17 cellular contexts compared by ENCODE assay signal in the genomic region with DNA sequence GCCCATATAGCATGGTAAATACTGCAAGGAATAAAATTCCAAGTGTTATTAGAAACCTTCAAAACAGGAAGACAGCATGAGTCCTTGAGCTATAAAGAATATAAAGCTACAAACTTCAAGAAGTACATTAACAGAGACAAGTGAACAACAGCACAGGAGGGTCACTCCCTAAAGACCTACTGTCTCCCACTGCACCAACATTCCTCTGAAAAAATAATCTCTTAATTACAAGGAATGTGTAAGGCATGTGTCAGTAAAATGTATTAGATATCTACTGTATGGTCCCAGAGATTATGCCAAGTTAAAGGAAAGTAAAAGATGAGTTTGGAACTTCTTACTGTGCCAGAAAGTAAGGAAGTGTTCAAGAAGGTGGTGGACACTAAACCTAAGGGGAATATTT. TPM values are rescaled to one million over a fixed set of nuclear protein-coding genes. Genes with fewer than 3 reads are reported as not detected.
A peak's percentile ranks its signal among the peaks of the same experiment; 100 is the strongest.
DNase-seq lines count a peak whose midpoint lies in the region; ATAC-seq and TF ChIP-seq lines count a peak whose summit lies in the region.
"Had no signal": no experiment of that assay in that cellular context is flagged by ENCODE, and none has a peak within 500 bp of the region (broad histone marks: within the 10 kb centered on the region; RNA-seq: fewer than 3 reads in every experiment).

No MANE protein-coding gene starts in this region.

- H3K4me1 ChIP-seq in A673 (ENCODE audit: insufficient read depth, low read length, poor library complexity, severe bottlenecking) = peaks cover 3% of the 10 kb centered on the region
- H3K4me1 ChIP-seq in GM23338 (ENCODE audit: insufficient read depth) = no peaks in the 10 kb centered on the region
- H3K4me1 ChIP-seq: A549, Caco-2 had no signal

- no TSS peak for BruUV-seq in A673 (replicated peaks; lab: Mats Ljungman, UMichigan)

- ATAC-seq in GM23338 (no peak), memory B cell (ENCODE audit: low read depth) (no peak), HG03108 (IDR thresholded peaks at IDR 0.05; ENCODE audit: unreplicated experiment) (no peak), HG03095 (IDR thresholded peaks at IDR 0.05; ENCODE audit: unreplicated experiment) (no peak)
- no peak for ATAC-seq in stimulated activated effector memory CD8-positive, alpha-beta T cell treated with anti-CD3 and anti-CD28 coated beads, Interleukin-12 subunit alpha, Interleukin-12 subunit beta, amount 100 ng/mL, for 72 hours
- ATAC-seq: A549 had no signal

- H3K36me3 Mint-ChIP-seq in GM23338 (ENCODE audit: low read depth) (peaks cover 51% of the 10 kb centered on the region), memory B cell (peaks cover 25% of the 10 kb centered on the region)
- H3K36me3 Mint-ChIP-seq in stimulated activated effector memory CD8-positive, alpha-beta T cell treated with anti-CD3 and anti-CD28 coated beads, Interleukin-12 subunit alpha, Interleukin-12 subunit beta, amount 100 ng/mL, for 72 hours = peaks cover 98% of the 10 kb centered on the region

- peaks cover 43% of the 10 kb centered on the region for H3K79me2 ChIP-seq in GM23338 (replicated peaks; ENCODE audit: insufficient read depth)

- intact Hi-C loops in A673 (cut with micrococcal nuclease; ENCODE audit: unreplicated experiment) = no loop called here

- no peak overlapping the region for H3K4me2 ChIP-seq in GM23338
- H3K4me2 ChIP-seq: A549 had no signal

- no peaks in the 10 kb centered on the region for H3K9me3 Mint-ChIP-seq in GM23338
- H3K9me3 Mint-ChIP-seq in memory B cell = no peaks in the 10 kb centered on the region
- H3K9me3 Mint-ChIP-seq in stimulated activated effector memory CD8-positive, alpha-beta T cell treated with anti-CD3 and anti-CD28 coated beads, Interleukin-12 subunit alpha, Interleukin-12 subunit beta, amount 100 ng/mL, for 72 hours = no peaks in the 10 kb centered on the region
- H3K9me3 Mint-ChIP-seq: CD4-positive, alpha-beta memory T cell had no signal

- H3K27me3 ChIP-seq in A673 (replicated peaks; ENCODE audit: insufficient read depth, low read depth, low read length, poor library complexity) = no peaks in the 10 kb centered on the region
- no peaks in the 10 kb centered on the region for H3K27me3 ChIP-seq in GM23338 (ENCODE audit: insufficient read depth)

- CTCF ChIA-PET in A673 (lab: Charles Lee) = interaction anchor here (0.5 kb wide), 1 partner anchor 158 kb away, joined by 5 read pairs; no protein-coding TSS in a partner anchor

- DNase-seq in A673 (ENCODE audit: low spot score) (peak; percentile 60), GM23338 (ENCODE audit: low spot score) (no peak), memory B cell (ENCODE audit: low spot score in 2 of 2) (no peak), GM20000 (ENCODE audit: low spot score) (no peak)
- DNase-seq in stimulated activated effector memory CD8-positive, alpha-beta T cell treated with anti-CD3 and anti-CD28 coated beads, Interleukin-12 subunit alpha, Interleukin-12 subunit beta, amount 100 ng/mL, for 72 hours (ENCODE audit: low spot score in 2 of 2) = no peak
- DNase-seq: 8988T; C1 segment of cervical spinal cord; Caco-2; CD4-positive, alpha-beta memory T cell; DMS153; DND-41; GDM1; H7; HCEC 1CT had no signal

- no peak overlapping the region for H3K4me3 ChIP-seq in A673 (ENCODE audit: low read depth, low read length, poor library complexity, severe bottlenecking)
- H3K4me3 ChIP-seq in GM23338 = no peak overlapping the region
- H3K4me3 ChIP-seq: A549 had no signal

- 0 out of 2 replicates have a peak, but pooled peaks cover 3% of the 10 kb centered on the region for H3F3A ChIP-seq in GM23338 (replicated peaks; ENCODE audit: low read depth)

- peaks cover 8% of the 10 kb centered on the region for H3K27me3 Mint-ChIP-seq in GM23338 (ENCODE audit: insufficient read depth, low read depth, poor library complexity)
- H3K27me3 Mint-ChIP-seq in memory B cell = no peaks in the 10 kb centered on the region
- H3K27me3 Mint-ChIP-seq: CD4-positive, alpha-beta memory T cell had no signal

- no peak overlapping the region for H2AFZ ChIP-seq in GM23338

- H3K27ac Mint-ChIP-seq in GM23338 (no peak overlapping the region), memory B cell (peak overlapping the region; percentile 22)
- H3K27ac Mint-ChIP-seq in stimulated activated effector memory CD8-positive, alpha-beta T cell treated with anti-CD3 and anti-CD28 coated beads, Interleukin-12 subunit alpha, Interleukin-12 subunit beta, amount 100 ng/mL, for 72 hours = peak overlapping the region; percentile 4

- no peaks in the 10 kb centered on the region for H3K9me3 ChIP-seq in A673 (ENCODE audit: low read depth, low read length, poor library complexity, severe bottlenecking)
- H3K9me3 ChIP-seq: A549, Caco-2 had no signal

- H3K9me2 ChIP-seq in GM23338 (ENCODE audit: insufficient read depth) = no peaks in the 10 kb centered on the region

- POLR2A ChIA-PET in A673 (lab: Charles Lee; ENCODE audit: low non-redundant PET) = no interaction called here

- no peak overlapping the region for H3K27ac ChIP-seq in A673 (ENCODE audit: low read depth, low read length, poor library complexity, severe bottlenecking)
- peak overlapping the region; percentile 59; the same call in 1 of the 2 replicates for H3K27ac ChIP-seq in GM23338 (ENCODE audit: low read depth)
- H3K27ac ChIP-seq: A549 had no signal

- H3K4me1 Mint-ChIP-seq in GM23338 (no peaks in the 10 kb centered on the region), memory B cell (no peaks in the 10 kb centered on the region)
- H3K4me1 Mint-ChIP-seq in stimulated activated effector memory CD8-positive, alpha-beta T cell treated with anti-CD3 and anti-CD28 coated beads, Interleukin-12 subunit alpha, Interleukin-12 subunit beta, amount 100 ng/mL, for 72 hours = no peaks in the 10 kb centered on the region

- no peak for TF ChIP-seq CTCF in A673 (conservative IDR thresholded peaks at IDR 0.05; ENCODE audit: low read depth, low read length)
- no peak for TF ChIP-seq CTCF in GM23338 (conservative IDR thresholded peaks at IDR 0.05; ENCODE audit: low read depth in 2 of 2)
- TF ChIP-seq CTCF in GM20000 (IDR thresholded peaks at IDR 0.05; ENCODE audit: extremely low read depth, missing control alignments) = no peak

- peaks cover 16% of the 10 kb centered on the region; the same call in 1 of the 2 replicates for H4K20me1 ChIP-seq in GM23338 (replicated peaks; ENCODE audit: insufficient read depth)

- H3K36me3 ChIP-seq in A673 (ENCODE audit: insufficient read depth, low read length, poor library complexity, severe bottlenecking) (peaks cover 30% of the 10 kb centered on the region), GM23338 (ENCODE audit: insufficient read depth) (peaks cover 45% of the 10 kb centered on the region; the same call in 1 of the 2 replicates)

- H3K4me3 Mint-ChIP-seq in GM23338 (no peak overlapping the region), memory B cell (no peak overlapping the region)
- H3K4me3 Mint-ChIP-seq in stimulated activated effector memory CD8-positive, alpha-beta T cell treated with anti-CD3 and anti-CD28 coated beads, Interleukin-12 subunit alpha, Interleukin-12 subunit beta, amount 100 ng/mL, for 72 hours = no peak overlapping the region
- H3K4me3 Mint-ChIP-seq: CD4-positive, alpha-beta memory T cell had no signal

TF ChIP-seq in GM23338, 12 proteins besides CTCF, POLR2A, EP300 and RAD21 (continues in another document):
- TF ChIP-seq POLR2AphosphoS5 (IDR thresholded peaks at IDR 0.05; ENCODE audit: low read depth) = no peak
- TF ChIP-seq, protein P1, sequence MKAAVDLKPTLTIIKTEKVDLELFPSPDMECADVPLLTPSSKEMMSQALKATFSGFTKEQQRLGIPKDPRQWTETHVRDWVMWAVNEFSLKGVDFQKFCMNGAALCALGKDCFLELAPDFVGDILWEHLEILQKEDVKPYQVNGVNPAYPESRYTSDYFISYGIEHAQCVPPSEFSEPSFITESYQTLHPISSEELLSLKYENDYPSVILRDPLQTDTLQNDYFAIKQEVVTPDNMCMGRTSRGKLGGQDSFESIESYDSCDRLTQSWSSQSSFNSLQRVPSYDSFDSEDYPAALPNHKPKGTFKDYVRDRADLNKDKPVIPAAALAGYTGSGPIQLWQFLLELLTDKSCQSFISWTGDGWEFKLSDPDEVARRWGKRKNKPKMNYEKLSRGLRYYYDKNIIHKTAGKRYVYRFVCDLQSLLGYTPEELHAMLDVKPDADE (IDR thresholded peaks at IDR 0.05) = no peak
- no peak for TF ChIP-seq ZNF114 (CRISPR knock-in tag; IDR thresholded peaks at IDR 0.05)
- TF ChIP-seq ZNF331 (CRISPR knock-in tag; IDR thresholded peaks at IDR 0.05; ENCODE audit: low read depth) = no peak
- TF ChIP-seq, protein P2, sequence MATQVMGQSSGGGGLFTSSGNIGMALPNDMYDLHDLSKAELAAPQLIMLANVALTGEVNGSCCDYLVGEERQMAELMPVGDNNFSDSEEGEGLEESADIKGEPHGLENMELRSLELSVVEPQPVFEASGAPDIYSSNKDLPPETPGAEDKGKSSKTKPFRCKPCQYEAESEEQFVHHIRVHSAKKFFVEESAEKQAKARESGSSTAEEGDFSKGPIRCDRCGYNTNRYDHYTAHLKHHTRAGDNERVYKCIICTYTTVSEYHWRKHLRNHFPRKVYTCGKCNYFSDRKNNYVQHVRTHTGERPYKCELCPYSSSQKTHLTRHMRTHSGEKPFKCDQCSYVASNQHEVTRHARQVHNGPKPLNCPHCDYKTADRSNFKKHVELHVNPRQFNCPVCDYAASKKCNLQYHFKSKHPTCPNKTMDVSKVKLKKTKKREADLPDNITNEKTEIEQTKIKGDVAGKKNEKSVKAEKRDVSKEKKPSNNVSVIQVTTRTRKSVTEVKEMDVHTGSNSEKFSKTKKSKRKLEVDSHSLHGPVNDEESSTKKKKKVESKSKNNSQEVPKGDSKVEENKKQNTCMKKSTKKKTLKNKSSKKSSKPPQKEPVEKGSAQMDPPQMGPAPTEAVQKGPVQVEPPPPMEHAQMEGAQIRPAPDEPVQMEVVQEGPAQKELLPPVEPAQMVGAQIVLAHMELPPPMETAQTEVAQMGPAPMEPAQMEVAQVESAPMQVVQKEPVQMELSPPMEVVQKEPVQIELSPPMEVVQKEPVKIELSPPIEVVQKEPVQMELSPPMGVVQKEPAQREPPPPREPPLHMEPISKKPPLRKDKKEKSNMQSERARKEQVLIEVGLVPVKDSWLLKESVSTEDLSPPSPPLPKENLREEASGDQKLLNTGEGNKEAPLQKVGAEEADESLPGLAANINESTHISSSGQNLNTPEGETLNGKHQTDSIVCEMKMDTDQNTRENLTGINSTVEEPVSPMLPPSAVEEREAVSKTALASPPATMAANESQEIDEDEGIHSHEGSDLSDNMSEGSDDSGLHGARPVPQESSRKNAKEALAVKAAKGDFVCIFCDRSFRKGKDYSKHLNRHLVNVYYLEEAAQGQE (IDR thresholded peaks at IDR 0.05; ENCODE audit: unreplicated experiment) = no peak
- TF ChIP-seq NANOG (IDR thresholded peaks at IDR 0.05; ENCODE audit: borderline replicate concordance) = no peak
- TF ChIP-seq JUNB (IDR thresholded peaks at IDR 0.05; ENCODE audit: unreplicated experiment) = no peak
- TF ChIP-seq CREB1 (CRISPR knock-in tag; IDR thresholded peaks at IDR 0.05; ENCODE audit: low read depth) = no peak

RNA-seq across cellular contexts. Expression of a gene that starts 29.9 kb away (rescaled TPM):
- total RNA-seq in A673 (2021) = 157 and 166 TPM in 2 replicates
- 217 and 246 TPM in 2 replicates for total RNA-seq in GM23338 (2014; rRNA removed; shearing (Covaris generic))
- polyA plus RNA-seq in GM23338 (2016; fragmentation: Nextera tagmentation; extraction: Ambion mirVana) = 418 and 507 TPM in 2 replicates

RNA-seq across cellular contexts. Expression of a gene that starts 57.0 kb away (rescaled TPM):
- 146 and 181 TPM in 2 replicates for total RNA-seq in A673 (2021)
- total RNA-seq in GM23338 (2014; rRNA removed; shearing (Covaris generic)) = 174 and 216 TPM in 2 replicates
- 178 and 236 TPM in 2 replicates for polyA plus RNA-seq in GM23338 (2016; fragmentation: Nextera tagmentation; extraction: Ambion mirVana)
